26 cellular contexts compared by ENCODE assay signal in genomic region chr19:8429044-8429443, GRCh38.
"Had no signal": no experiment of that assay in that cellular context is flagged by ENCODE, and none has a peak within 500 bp of the region (broad histone marks: within the 10 kb centered on the region; RNA-seq: fewer than 3 reads in every experiment).

No MANE protein-coding gene starts in this region.

- H3K9ac ChIP-seq: neural progenitor cell had no signal

- DNase-seq: hippocampal formation; kidney glomerular epithelial cell; left colon; left lung; lower lobe of right lung; mammary epithelial cell; mesendoderm; naive B cell; natural killer cell; nephron progenitor cell; ovary; right lobe of liver; stimulated activated CD4-positive, alpha-beta T cell treated with anti-CD3 and anti-CD28 coated beads, Interleukin-1b, Interleukin-23, amount 100 ng/mL, for 48 hours; stimulated activated CD4-positive, alpha-beta T cell treated with anti-CD3 and anti-CD28 coated beads, Interleukin-2, amount 100 ng/mL, for 48 hours; stimulated activated CD4-positive, alpha-beta T cell treated with anti-CD3 and anti-CD28 coated beads, Interleukin-4, amount 100 ng/mL, for 4 hours; stimulated activated CD8-positive, alpha-beta memory T cell treated with anti-CD3 and anti-CD28 coated beads, Interleukin-4, amount 100 ng/mL, for 48 hours; stimulated activated naive CD4-positive, alpha-beta T cell treated with Interleukin-2 at 50 U/mL for 16 hours; stimulated activated naive CD8-positive, alpha-beta T cell treated with anti-CD3 and anti-CD28 coated beads, Interleukin-15, amount 100 ng/mL, for 72 hours; substantia nigra; uterus had no signal

- FAIRE-seq: keratinocyte had no signal

- ATAC-seq: left colon; left lung; lower lobe of right lung; natural killer cell; right lobe of liver; stimulated activated memory B cell treated with anti-CD40 and anti-IgM and Interleukin-4, amounts not matched to agents 10 μg/mL and 1 μg/mL and 100 μg/mL, for 72 hours; stimulated activated naive CD8-positive, alpha-beta T cell treated with anti-CD3 and anti-CD28 coated beads, Interleukin-15, amount 100 ng/mL, for 72 hours had no signal

- H3K9me3 ChIP-seq: left lung, lower lobe of right lung, ovary, right atrium auricular region, right lobe of liver, tibial nerve, uterus had no signal

- H3K27ac ChIP-seq: left lung, lower lobe of right lung, neural progenitor cell, ovary, right atrium auricular region, right lobe of liver, tibial nerve, uterus had no signal

- H3K4me2 ChIP-seq: neural progenitor cell, smooth muscle cell had no signal

- H3K36me3 ChIP-seq: neural progenitor cell, ovary, uterus had no signal

- H3K27me3 ChIP-seq: left lung, neural progenitor cell, ovary, right atrium auricular region, right lobe of liver, tibial nerve, uterus had no signal

- H2AFZ ChIP-seq: neural progenitor cell had no signal

- H3K4me3 ChIP-seq: left lung, lower lobe of right lung, neural progenitor cell, ovary, right atrium auricular region, right lobe of liver, smooth muscle cell, tibial nerve, uterus had no signal

- H3K4me1 ChIP-seq: neural progenitor cell, uterus had no signal
